13 cellular contexts compared by ENCODE assay signal in the genomic region with DNA sequence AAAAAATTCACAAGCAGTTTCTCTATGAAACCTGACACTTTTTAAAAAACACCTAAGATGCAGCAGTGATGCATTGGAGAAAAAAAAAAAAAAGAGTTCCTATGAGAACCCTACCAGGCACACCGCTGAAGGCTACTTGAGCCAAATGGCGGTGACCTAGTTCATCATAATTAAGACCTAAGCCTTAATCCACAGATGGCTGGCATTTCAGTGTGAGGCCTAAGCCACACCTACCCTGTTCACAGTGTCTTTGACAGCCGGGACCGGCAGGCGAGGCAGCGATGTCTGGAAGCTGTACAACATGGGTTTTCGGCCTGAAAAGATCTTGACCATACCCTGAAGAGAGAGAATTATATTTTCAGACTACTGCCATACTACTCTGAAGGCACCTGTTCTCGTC. TPM values are rescaled to one million over a fixed set of nuclear protein-coding genes. Genes with fewer than 3 reads are reported as not detected.
A peak's percentile ranks its signal among the peaks of the same experiment; 100 is the strongest.
DNase-seq lines count a peak whose midpoint lies in the region; ATAC-seq lines count a peak whose summit lies in the region.
"Had no signal": no experiment of that assay in that cellular context is flagged by ENCODE, and none has a peak within 500 bp of the region (broad histone marks: within the 10 kb centered on the region; RNA-seq: fewer than 3 reads in every experiment).

No MANE protein-coding gene starts in this region.

- H3K36me3 Mint-ChIP-seq in activated CD8-positive, alpha-beta T cell treated with anti-CD3 and anti-CD28 coated beads, Interleukin-2, amount 10 ng/mL, durations not matched to agents 7 days and 5 days (ENCODE audit: low read depth), result peaks cover 34% of the 10 kb centered on the region

- H3K9me3 Mint-ChIP-seq in activated CD8-positive, alpha-beta T cell treated with anti-CD3 and anti-CD28 coated beads, Interleukin-2, amount 10 ng/mL, durations not matched to agents 7 days and 5 days (ENCODE audit: insufficient read depth), result no peaks in the 10 kb centered on the region
- H3K9me3 Mint-ChIP-seq: CD4-positive, alpha-beta T cell; HFFc6 had no signal

- H3K27ac Mint-ChIP-seq in activated CD8-positive, alpha-beta T cell treated with anti-CD3 and anti-CD28 coated beads, Interleukin-2, amount 10 ng/mL, durations not matched to agents 7 days and 5 days, result no peak overlapping the region
- H3K27ac Mint-ChIP-seq: B cell; CD4-positive, alpha-beta T cell; HFFc6 had no signal

- intact Hi-C loops in left colon (cut with DNase I, micrococcal nuclease), result no loop called here

- CTCF ChIA-PET in activated CD8-positive, alpha-beta T cell treated with anti-CD3 and anti-CD28 coated beads, Interleukin-2, amount 10 ng/mL, durations not matched to agents 7 days and 5 days (lab: Charles Lee), result no interaction called here

- ATAC-seq in left colon (no peak), left lobe of liver (no peak)
- ATAC-seq in activated CD8-positive, alpha-beta T cell treated with anti-CD3 and anti-CD28 coated beads, Interleukin-2, amount 10 ng/mL, durations not matched to agents 7 days and 5 days, result no peak

- no peaks in the 10 kb centered on the region for H3K4me1 Mint-ChIP-seq in activated CD8-positive, alpha-beta T cell treated with anti-CD3 and anti-CD28 coated beads, Interleukin-2, amount 10 ng/mL, durations not matched to agents 7 days and 5 days (ENCODE audit: low read depth)
- H3K4me1 Mint-ChIP-seq: B cell had no signal

- H3K4me3 Mint-ChIP-seq in activated CD8-positive, alpha-beta T cell treated with anti-CD3 and anti-CD28 coated beads, Interleukin-2, amount 10 ng/mL, durations not matched to agents 7 days and 5 days, result no peak overlapping the region
- H3K4me3 Mint-ChIP-seq: B cell; CD4-positive, alpha-beta T cell; HFFc6 had no signal

- H3K27me3 Mint-ChIP-seq in activated CD8-positive, alpha-beta T cell treated with anti-CD3 and anti-CD28 coated beads, Interleukin-2, amount 10 ng/mL, durations not matched to agents 7 days and 5 days (ENCODE audit: low read depth), result no peaks in the 10 kb centered on the region
- H3K27me3 Mint-ChIP-seq: B cell; CD4-positive, alpha-beta T cell had no signal

- POLR2A ChIA-PET in activated CD8-positive, alpha-beta T cell treated with anti-CD3 and anti-CD28 coated beads, Interleukin-2, amount 10 ng/mL, durations not matched to agents 7 days and 5 days (lab: Charles Lee), result no interaction called here

- DNase-seq in NCI-H2227 (lab: John Stamatoyannopoulos, UW; ENCODE audit: unreplicated experiment) (peak; percentile 24), NCI-H2227 treated with DMSO at 0.1 percent for 48 hours (lab: John Stamatoyannopoulos, UW) (no peak), NCI-H82 treated with DMSO at 0.1 percent for 48 hours (lab: John Stamatoyannopoulos, UW; ENCODE audit: unreplicated experiment) (peak; percentile 64), cerebellar cortex (ENCODE audit: low spot score) (peak; percentile 89), left colon (no peak), ureter (ENCODE audit: low spot score) (no peak), left lobe of liver (ENCODE audit: low spot score) (no peak)
- DNase-seq in activated CD8-positive, alpha-beta T cell treated with anti-CD3 and anti-CD28 coated beads, Interleukin-2, amount 10 ng/mL, durations not matched to agents 7 days and 5 days, result no peak
- DNase-seq: Calu3; CD4-positive, alpha-beta T cell; HCEC 1CT; HFFc6 had no signal

RNA-seq across cellular contexts. Expression of gene CPT1A, which starts 38.0 kb away (rescaled TPM):
- total RNA-seq in left colon, result 100 to 1,000 TPM; 149 to 261 TPM
- 33.3 TPM for total RNA-seq in ureter
- total RNA-seq in left lobe of liver, result 56.6 TPM
- total RNA-seq in activated CD8-positive, alpha-beta T cell treated with anti-CD3 and anti-CD28 coated beads, Interleukin-2, amount 10 ng/mL, durations not matched to agents 7 days and 5 days, result 10 to 100 TPM; 63.2 to 69.1 TPM

RNA-seq across cellular contexts. Expression of gene TESMIN, which starts 52.4 kb away (rescaled TPM):
- total RNA-seq in left colon (10 to 100 TPM; 11.0 to 12.9 TPM), ureter (7.7 TPM), left lobe of liver (0.70 TPM)
- total RNA-seq in activated CD8-positive, alpha-beta T cell treated with anti-CD3 and anti-CD28 coated beads, Interleukin-2, amount 10 ng/mL, durations not matched to agents 7 days and 5 days, result 1 to 10 TPM; 8.2 to 9.5 TPM

Comparison
In these comparisons a context has a peak if more than half of its experiments do, and no peak if none do; other contexts are left out.
1. DNase-seq: peak in NCI-H2227 (single experiment), NCI-H82 treated with DMSO at 0.1 percent for 48 hours (single experiment) and cerebellar cortex (single experiment); none in NCI-H2227 treated with DMSO at 0.1 percent for 48 hours (single experiment), left colon (0 of 2), ureter (single experiment), left lobe of liver (single experiment) and activated CD8-positive, alpha-beta T cell treated with anti-CD3 and anti-CD28 coated beads, Interleukin-2, amount 10 ng/mL, durations not matched to agents 7 days and 5 days (single experiment).